Comparison of ENCODE assay signal across 28 cellular contexts in genomic region chr2:46477912-46478311, GRCh38. TPM values are rescaled to one million over a fixed set of nuclear protein-coding genes. Genes with fewer than 3 reads are reported as not detected.
"Had no signal": no experiment of that assay in that cellular context is flagged by ENCODE, and none has a peak within 500 bp of the region (broad histone marks: within the 10 kb centered on the region; RNA-seq: fewer than 3 reads in every experiment).

No MANE protein-coding gene starts in this region.

- H3K36me3 ChIP-seq: left lung, sigmoid colon, transverse colon, vagina had no signal

- DNase-seq: activated CD4-positive, alpha-beta T cell treated with anti-CD3 and anti-CD28 coated beads, Interleukin-2, amount 50 U/mL, for 1 hour; activated CD4-positive, CD25-positive, alpha-beta regulatory T cell treated with anti-CD3 and anti-CD28 coated beads, Interleukin-2, amount 50 U/mL, for 72 hours; activated naive CD4-positive, alpha-beta T cell treated with anti-CD3 and anti-CD28 coated beads, Interleukin-2, amount 50 U/mL, for 16 hours; aorta; dermis blood vessel endothelial cell; effector CD8-positive, alpha-beta T cell; foreskin keratinocyte; hippocampal formation; kidney glomerular epithelial cell; left lung; posterior cingulate gyrus; sigmoid colon; stimulated activated naive B cell treated with anti-CD40 and anti-IgM and Interleukin-4, amounts not matched to agents 10 μg/mL and 1 μg/mL and 100 μg/mL, for 72 hours; transverse colon had no signal

- H3K4me3 ChIP-seq: left lung, lung, sigmoid colon, smooth muscle cell, transverse colon, vagina had no signal

- H3K36me3 Mint-ChIP-seq: stimulated activated naive B cell treated with anti-CD40 and anti-IgM and Interleukin-4, amounts not matched to agents 10 μg/mL and 1 μg/mL and 100 μg/mL, for 72 hours had no signal

- H3K27ac ChIP-seq: foreskin keratinocyte, left lung, sigmoid colon, transverse colon, vagina, VCaP had no signal

- H3K27me3 ChIP-seq: left lung, sigmoid colon, transverse colon, vagina had no signal

- H3K9me3 ChIP-seq: left lung, sigmoid colon, transverse colon, vagina had no signal

- H3K4me3 Mint-ChIP-seq: activated T-cell treated with anti-CD3 and anti-CD28 coated beads, Interleukin-2, amount 50 U/mL, for 72 hours; brain; neural crest cell; stimulated activated naive B cell treated with anti-CD40 and anti-IgM and Interleukin-4, amounts not matched to agents 10 μg/mL and 1 μg/mL and 100 μg/mL, for 72 hours had no signal

- H3K27ac Mint-ChIP-seq: activated T-cell treated with anti-CD3 and anti-CD28 coated beads, Interleukin-2, amount 50 U/mL, for 72 hours had no signal

- H3K9me3 Mint-ChIP-seq: stimulated activated naive B cell treated with anti-CD40 and anti-IgM and Interleukin-4, amounts not matched to agents 10 μg/mL and 1 μg/mL and 100 μg/mL, for 72 hours had no signal

- ATAC-seq: activated T-cell treated with anti-CD3 and anti-CD28 coated beads, Interleukin-2, amount 50 U/mL, for 72 hours; foreskin keratinocyte; left lung; naive thymus-derived CD4-positive, alpha-beta T cell; stimulated activated naive B cell treated with anti-CD40 and anti-IgM and Interleukin-4, amounts not matched to agents 10 μg/mL and 1 μg/mL and 100 μg/mL, for 72 hours had no signal

RNA-seq across cellular contexts. Expression of gene TMEM247, which starts 1.5 kb away (rescaled TPM):
- total RNA-seq: activated CD8-positive, alpha-beta memory T cell treated with anti-CD3 and anti-CD28 coated beads for 36 hours; activated T-cell treated with anti-CD3 and anti-CD28 coated beads, Interleukin-2, amount 50 U/mL, for 72 hours; aorta; cardiac septum; dermis blood vessel endothelial cell; foreskin keratinocyte; glomerular endothelial cell; left lung; lung; naive thymus-derived CD4-positive, alpha-beta T cell; neural crest cell; omental fat pad; sigmoid colon; smooth muscle cell; T-helper 2 cell treated with Interferon-gamma antibody and Interleukin-4, amounts not matched to agents 100 ng/mL and 5 ng/mL, for 36 hours; temporal lobe; transverse colon; vagina had no signal
